29 cellular contexts compared by ENCODE assay signal in genomic region chr3:70820397-70820796, GRCh38.
"Had no signal": no experiment of that assay in that cellular context is flagged by ENCODE, and none has a peak within 500 bp of the region (broad histone marks: within the 10 kb centered on the region; RNA-seq: fewer than 3 reads in every experiment).

No MANE protein-coding gene starts in this region.

- H3K9me3 ChIP-seq: neutrophil, ovary, prostate gland, sigmoid colon, suprapubic skin, testis, transverse colon, upper lobe of right lung had no signal

- H3K27me3 ChIP-seq: neutrophil, ovary, right atrium auricular region, right lobe of liver, sigmoid colon, stomach, suprapubic skin, testis, tibial artery, transverse colon, upper lobe of right lung, uterus had no signal

- H3K4me1 ChIP-seq: parathyroid adenoma, prostate gland, right atrium auricular region, right lobe of liver, sigmoid colon, stomach, suprapubic skin, testis, transverse colon, upper lobe of right lung, uterus had no signal

- H3K27ac ChIP-seq: neutrophil, ovary, parathyroid adenoma, prostate gland, right atrium auricular region, right lobe of liver, sigmoid colon, stomach, suprapubic skin, testis, tibial artery, transverse colon, upper lobe of right lung, uterus had no signal

- H3K79me2 ChIP-seq: parathyroid adenoma had no signal

- H3K4me3 ChIP-seq: ovary, prostate gland, right atrium auricular region, right lobe of liver, sigmoid colon, stomach, suprapubic skin, testis, tibial artery, transverse colon, upper lobe of right lung, uterus had no signal

- H2AFZ ChIP-seq: parathyroid adenoma had no signal

- H3K36me3 ChIP-seq: neutrophil, ovary, prostate gland, right atrium auricular region, right lobe of liver, sigmoid colon, stomach, suprapubic skin, tibial artery, transverse colon, upper lobe of right lung, uterus had no signal

- ATAC-seq: naive thymus-derived CD8-positive, alpha-beta T cell; natural killer cell treated with Interleukin-12 subunit alpha and Interleukin-12 subunit beta and Interleukin-15 and Interleukin-18, amount 100 ng/mL, for 72 hours; right lobe of liver; stimulated activated effector memory CD8-positive, alpha-beta T cell treated with anti-CD3 and anti-CD28 coated beads, Interleukin-12 subunit alpha, Interleukin-12 subunit beta, amount 100 ng/mL, for 72 hours; stimulated activated naive B cell treated with anti-CD40 and anti-IgM and Interleukin-4, amounts not matched to agents 10 μg/mL and 1 μg/mL and 100 μg/mL, for 72 hours; upper lobe of right lung had no signal

- DNase-seq: naive B cell; naive thymus-derived CD8-positive, alpha-beta T cell; nephron progenitor cell; nucleus accumbens; ovary; retina; right lobe of liver; sigmoid colon; small intestine; stimulated activated CD4-positive, alpha-beta T cell treated with anti-CD3 and anti-CD28 coated beads, Interleukin-15, amount 100 ng/mL, for 24 hours; stimulated activated CD4-positive, alpha-beta T cell treated with anti-CD3 and anti-CD28 coated beads, Interleukin-2, amount 100 ng/mL, for 24 hours; stimulated activated CD4-positive, alpha-beta T cell treated with anti-CD3 and anti-CD28 coated beads, Interleukin-2, amount 100 ng/mL, for 48 hours; stimulated activated CD4-positive, alpha-beta T cell treated with anti-CD3 and anti-CD28 coated beads, Interleukin-4, amount 100 ng/mL, for 24 hours; stimulated activated naive B cell treated with anti-CD40 and anti-IgM and Interleukin-4, amounts not matched to agents 10 μg/mL and 1 μg/mL and 100 μg/mL, for 72 hours; stimulated activated naive CD4-positive, alpha-beta T cell treated with Interleukin-2 at 50 U/mL for 16 hours; stomach; substantia nigra; testis; tibial artery; transverse colon; upper lobe of right lung; uterus had no signal
